In the genomic region with DNA sequence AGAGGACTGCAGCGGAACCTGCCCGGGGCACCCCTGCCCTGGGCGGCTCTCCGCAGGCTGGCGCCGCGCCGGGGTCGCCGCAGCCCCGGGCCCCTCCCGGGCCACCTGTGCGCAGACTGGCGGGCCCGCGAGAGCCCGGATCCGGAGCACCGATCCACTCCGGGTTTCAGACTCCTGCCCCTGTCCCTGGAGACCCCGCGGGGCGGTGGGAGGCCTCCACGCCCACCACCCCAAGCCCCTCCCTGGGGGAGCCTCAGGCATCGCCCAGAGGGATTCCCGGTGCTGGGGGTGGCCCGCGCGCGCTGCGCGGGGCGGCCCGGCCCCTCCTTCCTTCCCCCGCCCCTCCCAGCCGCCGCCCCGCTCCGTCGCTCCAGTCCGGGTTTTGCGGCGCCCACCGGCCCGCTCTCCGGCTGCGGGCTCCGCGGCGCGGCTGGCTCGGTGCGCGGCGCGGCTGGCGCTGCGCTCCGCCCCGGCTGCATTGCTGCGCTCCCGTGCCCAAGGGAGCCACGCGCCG, we compare ENCODE assay signal across 1 cellular context.
TF ChIP-seq lines count a peak whose summit lies in the region.

A gene (plus strand): TSS at position 476 of the 514 bp plus-strand sequence. CDS start 192 bp downstream, outside the sequence.

TF ChIP-seq in HepG2, 621 proteins besides CTCF, POLR2A, EP300 and RAD21 (continued from another document):
- TF ChIP-seq ZNF737 (CRISPR knock-in tag; IDR thresholded peaks at IDR 0.05; ENCODE audit: borderline replicate concordance), result no peak
- TF ChIP-seq, protein P1, sequence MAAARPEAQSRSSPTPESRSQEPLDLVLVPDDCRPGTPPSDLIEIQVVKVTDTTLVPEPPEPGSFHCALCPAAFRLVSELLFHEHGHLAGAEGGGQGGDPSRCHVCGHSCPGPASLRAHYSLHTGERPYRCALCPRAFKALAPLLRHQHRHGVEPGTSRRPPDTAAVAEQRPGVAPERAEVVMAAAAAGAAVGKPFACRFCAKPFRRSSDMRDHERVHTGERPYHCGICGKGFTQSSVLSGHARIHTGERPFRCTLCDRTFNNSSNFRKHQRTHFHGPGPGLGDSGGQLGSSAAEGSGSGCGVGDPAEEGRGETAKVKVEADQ (CRISPR knock-in tag; IDR thresholded peaks at IDR 0.05; ENCODE audit: borderline replicate concordance), result no peak
- TF ChIP-seq, protein P2, sequence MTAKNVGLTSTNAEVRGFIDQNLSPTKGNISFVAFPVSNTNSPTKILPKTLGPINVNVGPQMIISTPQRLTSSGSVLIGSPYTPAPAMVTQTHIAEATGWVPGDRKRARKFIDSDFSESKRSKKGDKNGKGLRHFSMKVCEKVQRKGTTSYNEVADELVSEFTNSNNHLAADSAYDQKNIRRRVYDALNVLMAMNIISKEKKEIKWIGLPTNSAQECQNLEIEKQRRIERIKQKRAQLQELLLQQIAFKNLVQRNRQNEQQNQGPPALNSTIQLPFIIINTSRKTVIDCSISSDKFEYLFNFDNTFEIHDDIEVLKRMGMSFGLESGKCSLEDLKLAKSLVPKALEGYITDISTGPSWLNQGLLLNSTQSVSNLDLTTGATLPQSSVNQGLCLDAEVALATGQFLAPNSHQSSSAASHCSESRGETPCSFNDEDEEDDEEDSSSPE (CRISPR knock-in tag; IDR thresholded peaks at IDR 0.05), result 0 out of 2 replicates have a peak, but pooled peaks have one; percentile 12
- no peak for TF ChIP-seq SOX13 (IDR thresholded peaks at IDR 0.05)
- TF ChIP-seq SOX13 (CRISPR knock-in tag; conservative IDR thresholded peaks at IDR 0.05 in 1 of 2, IDR thresholded peaks at IDR 0.05 in 1 of 2), result no peak
- TF ChIP-seq ZNF709 (CRISPR knock-in tag; IDR thresholded peaks at IDR 0.05), result no peak
- peak; percentile 56; the same call in 1 of the 2 replicates for TF ChIP-seq MAZ (IDR thresholded peaks at IDR 0.05; ENCODE audit: borderline replicate concordance, low read depth, low read length)
- no peak for TF ChIP-seq MAZ (CRISPR knock-in tag; IDR thresholded peaks at IDR 0.05; ENCODE audit: low read depth)
- TF ChIP-seq, protein P3, sequence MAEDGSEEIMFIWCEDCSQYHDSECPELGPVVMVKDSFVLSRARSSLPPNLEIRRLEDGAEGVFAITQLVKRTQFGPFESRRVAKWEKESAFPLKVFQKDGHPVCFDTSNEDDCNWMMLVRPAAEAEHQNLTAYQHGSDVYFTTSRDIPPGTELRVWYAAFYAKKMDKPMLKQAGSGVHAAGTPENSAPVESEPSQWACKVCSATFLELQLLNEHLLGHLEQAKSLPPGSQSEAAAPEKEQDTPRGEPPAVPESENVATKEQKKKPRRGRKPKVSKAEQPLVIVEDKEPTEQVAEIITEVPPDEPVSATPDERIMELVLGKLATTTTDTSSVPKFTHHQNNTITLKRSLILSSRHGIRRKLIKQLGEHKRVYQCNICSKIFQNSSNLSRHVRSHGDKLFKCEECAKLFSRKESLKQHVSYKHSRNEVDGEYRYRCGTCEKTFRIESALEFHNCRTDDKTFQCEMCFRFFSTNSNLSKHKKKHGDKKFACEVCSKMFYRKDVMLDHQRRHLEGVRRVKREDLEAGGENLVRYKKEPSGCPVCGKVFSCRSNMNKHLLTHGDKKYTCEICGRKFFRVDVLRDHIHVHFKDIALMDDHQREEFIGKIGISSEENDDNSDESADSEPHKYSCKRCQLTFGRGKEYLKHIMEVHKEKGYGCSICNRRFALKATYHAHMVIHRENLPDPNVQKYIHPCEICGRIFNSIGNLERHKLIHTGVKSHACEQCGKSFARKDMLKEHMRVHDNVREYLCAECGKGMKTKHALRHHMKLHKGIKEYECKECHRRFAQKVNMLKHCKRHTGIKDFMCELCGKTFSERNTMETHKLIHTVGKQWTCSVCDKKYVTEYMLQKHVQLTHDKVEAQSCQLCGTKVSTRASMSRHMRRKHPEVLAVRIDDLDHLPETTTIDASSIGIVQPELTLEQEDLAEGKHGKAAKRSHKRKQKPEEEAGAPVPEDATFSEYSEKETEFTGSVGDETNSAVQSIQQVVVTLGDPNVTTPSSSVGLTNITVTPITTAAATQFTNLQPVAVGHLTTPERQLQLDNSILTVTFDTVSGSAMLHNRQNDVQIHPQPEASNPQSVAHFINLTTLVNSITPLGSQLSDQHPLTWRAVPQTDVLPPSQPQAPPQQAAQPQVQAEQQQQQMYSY (CRISPR knock-in tag; IDR thresholded peaks at IDR 0.05), result peak; percentile 98
- no peak for TF ChIP-seq MAFK (conservative IDR thresholded peaks at IDR 0.05 in 1 of 2, IDR thresholded peaks at IDR 0.05 in 1 of 2; ENCODE audit: low read length in 2 of 2)
